18 cellular contexts compared by ENCODE assay signal in genomic region chr3:122488262-122488973, GRCh38. TPM values are rescaled to one million over a fixed set of nuclear protein-coding genes. Genes with fewer than 3 reads are reported as not detected.
DNase-seq lines count a peak whose midpoint lies in the region; ATAC-seq, FAIRE-seq and TF ChIP-seq lines count a peak whose summit lies in the region.
"Had no signal": no experiment of that assay in that cellular context is flagged by ENCODE, and none has a peak within 500 bp of the region (broad histone marks: within the 10 kb centered on the region; RNA-seq: fewer than 3 reads in every experiment).

No MANE protein-coding gene starts in this region.

- peaks cover 33% of the 10 kb centered on the region for H3K36me3 Mint-ChIP-seq in activated T-cell treated with anti-CD3 and anti-CD28 coated beads, Interleukin-2, amount 50 U/mL, for 4 hours (ENCODE audit: insufficient read depth)
- peaks cover 62% of the 10 kb centered on the region for H3K36me3 Mint-ChIP-seq in nephron progenitor cell (ENCODE audit: low read depth)

- H3K4me1 Mint-ChIP-seq in activated T-cell treated with anti-CD3 and anti-CD28 coated beads, Interleukin-2, amount 50 U/mL, for 4 hours (ENCODE audit: low read depth), result peaks cover 35% of the 10 kb centered on the region
- H3K4me1 Mint-ChIP-seq in nephron progenitor cell, result peaks cover 10% of the 10 kb centered on the region

- RAD21 ChIA-PET in GM12878 (lab: Charles Lee; ENCODE audit: unreplicated experiment), result interaction anchor here (1.4 kb wide), 1 partner anchor 20 kb away, joined by 3 read pairs; no protein-coding TSS in a partner anchor

- 80% methylated on average over 7 of the region's 7 CpGs for WGBS in GM12878 (ENCODE audit: insufficient coverage, insufficient replicate concordance, low lambda C conversion rate, missing lambda C conversion rate)

- FAIRE-seq in GM12892 (lab: Jason Lieb, UNC), result peak; percentile 64
- FAIRE-seq in GM12878 (lab: Jason Lieb, UNC), result no peak

- H3K79me2 ChIP-seq in GM12878 (ENCODE audit: control insufficient read depth, insufficient read depth, low read length), result peaks cover 7% of the 10 kb centered on the region

- peaks cover 2 to 16% of the 10 kb centered on the region in 2 experiments; a peak in 3 of 4 replicates for H3K36me3 ChIP-seq in GM12878 (ENCODE audit: control insufficient read depth in 2 of 2, insufficient read depth in 2 of 2, low read length in 1 of 2)
- peaks cover 0 to 3% of the 10 kb centered on the region in 2 donors for H3K36me3 ChIP-seq in vagina
- H3K36me3 ChIP-seq in MG63, result peaks cover 65% of the 10 kb centered on the region

- intact Hi-C loops in GM12878 (cut with micrococcal nuclease; ENCODE audit: unreplicated experiment), result no loop called here
- intact Hi-C loops in vagina (cut with DNase I), result no loop called here

- no peak overlapping the region for H3K4me3 Mint-ChIP-seq in activated T-cell treated with anti-CD3 and anti-CD28 coated beads, Interleukin-2, amount 50 U/mL, for 4 hours
- H3K4me3 Mint-ChIP-seq in nephron progenitor cell, result no peak overlapping the region
- H3K4me3 Mint-ChIP-seq: CD14-positive monocyte had no signal

- TF ChIP-seq RAD21 in GM12878 (IDR thresholded peaks at IDR 0.05; ENCODE audit: insufficient read depth, low read depth, low read length), result no peak

- TSS peak; percentile 36 for BruUV-seq in GM12878 (replicated peaks; lab: Mats Ljungman, UMichigan)

- H4K20me1 ChIP-seq in GM12878 (ENCODE audit: control insufficient read depth, insufficient read depth), result no peaks in the 10 kb centered on the region

- H2AFZ ChIP-seq in GM12878 (ENCODE audit: control insufficient read depth, low read depth, low read length), result no peak overlapping the region

- SMC1A ChIA-PET in GM12878 (lab: Charles Lee; ENCODE audit: uncharacterized antibody, unreplicated experiment), result interaction anchor here (1.3 to 10.1 kb wide), 4 partner anchors 20 to 86 kb away, joined by 3 to 59 read pairs (median 4); partner anchors contain the start of gene WDR5B

- H3K9me3 Mint-ChIP-seq in activated T-cell treated with anti-CD3 and anti-CD28 coated beads, Interleukin-2, amount 50 U/mL, for 4 hours, result no peaks in the 10 kb centered on the region
- H3K9me3 Mint-ChIP-seq in nephron progenitor cell, result no peaks in the 10 kb centered on the region
- H3K9me3 Mint-ChIP-seq: CD14-positive monocyte had no signal

- TF ChIP-seq POLR2A in GM12892 (IDR thresholded peaks at IDR 0.05; ENCODE audit: low read depth, low read length) (no peak), GM12878 (IDR thresholded peaks at IDR 0.05; ENCODE audit: low read depth, low read length) (no peak), vagina (IDR thresholded peaks at IDR 0.05) (no peak)

- no peak for TF ChIP-seq EP300 in GM12878 (IDR thresholded peaks at IDR 0.05; ENCODE audit: borderline replicate concordance in 1 of 2, control insufficient read depth in 1 of 2, low read depth in 2 of 2, low read length in 2 of 2)

- peak overlapping the region; percentile 64 for H3K27ac Mint-ChIP-seq in nephron progenitor cell

- H3K27ac ChIP-seq in GM12878 (ENCODE audit: control insufficient read depth, insufficient read depth) (no peak overlapping the region), vagina (no peak overlapping the region)
- H3K27ac ChIP-seq: HL-60, Peyer's patch had no signal

- DNase-seq in activated T-cell treated with anti-CD3 and anti-CD28 coated beads, Interleukin-2, amount 50 U/mL, for 4 hours, result no peak
- DNase-seq in activated T-cell treated with anti-CD3 and anti-CD28 coated beads, Interleukin-2, amount 50 U/mL, for 1 hour, result no peak
- DNase-seq in GM12892 (ENCODE audit: insufficient read length), result no peak
- DNase-seq in GM12878 (ENCODE audit: low read depth, low spot score), result no peak
- DNase-seq in nephron progenitor cell, result no peak
- no peak for DNase-seq in vagina (ENCODE audit: extremely low spot score in 2 of 2)
- DNase-seq in MG63, result no peak
- DNase-seq: DND-41, GDM1, KG1, NCI-H1092, NCI-H1694 treated with DMSO at 0.1 percent for 48 hours, NCI-H82, Peyer's patch, SHP77 treated with DMSO at 0.1 percent for 48 hours had no signal

- CTCF ChIA-PET in GM12878 (lab: Yijun Ruan, JAX), result no interaction called here

- POLR2A ChIA-PET in GM12878 (lab: Charles Lee), result interaction anchor here (0.6 to 1.1 kb wide), 4 partner anchors 8 to 115 kb away, joined by 3 to 9 read pairs (median 3); no protein-coding TSS in a partner anchor

- no peak overlapping the region for H3K4me2 ChIP-seq in GM12878 (ENCODE audit: control insufficient read depth, insufficient read depth)

- in situ Hi-C loops in GM12878 (cut with MboI), result no loop called here

- no peaks in the 10 kb centered on the region for H3K9me3 ChIP-seq in GM12878 (replicated peaks; ENCODE audit: control insufficient read depth, insufficient read depth, low read length)
- no peaks in the 10 kb centered on the region for H3K9me3 ChIP-seq in vagina
- H3K9me3 ChIP-seq in MG63, result no peaks in the 10 kb centered on the region
- H3K9me3 ChIP-seq: Peyer's patch had no signal

- no peak overlapping the region for H3K9ac ChIP-seq in GM12878 (ENCODE audit: control insufficient read depth, insufficient read depth, low read length)

- H3K4me1 ChIP-seq in GM12878 (ENCODE audit: control insufficient read depth, insufficient read depth, low read length) (no peaks in the 10 kb centered on the region; the same call in 1 of the 2 replicates), vagina (peaks cover 3% of the 10 kb centered on the region)
- H3K4me1 ChIP-seq: Peyer's patch had no signal

- H3K27me3 Mint-ChIP-seq in activated T-cell treated with anti-CD3 and anti-CD28 coated beads, Interleukin-2, amount 50 U/mL, for 4 hours (ENCODE audit: low read depth), result no peaks in the 10 kb centered on the region
- no peaks in the 10 kb centered on the region for H3K27me3 Mint-ChIP-seq in nephron progenitor cell (ENCODE audit: low read depth, poor library complexity)

- H3K4me3 ChIP-seq in GM12878, result no peak overlapping the region
- H3K4me3 ChIP-seq in vagina, result no peak overlapping the region
- H3K4me3 ChIP-seq in MG63, result no peak overlapping the region
- H3K4me3 ChIP-seq: Peyer's patch had no signal

- TF ChIP-seq CTCF in GM12878 (IDR thresholded peaks at IDR 0.05 in 2 of 3, conservative IDR thresholded peaks at IDR 0.05 in 1 of 3; ENCODE audit: control insufficient read depth in 2 of 3, extremely low read depth in 1 of 3, insufficient read depth in 1 of 3, low read depth in 3 of 3, low read length in 3 of 3) (no peak), nephron progenitor cell (IDR thresholded peaks at IDR 0.05) (no peak), vagina (IDR thresholded peaks at IDR 0.05) (no peak)

- no peaks in the 10 kb centered on the region for H3K27me3 ChIP-seq in GM12878 (replicated peaks in 1 of 2; ENCODE audit: control insufficient read depth in 2 of 2, insufficient read depth in 2 of 2, low read length in 1 of 2)
- no peaks in the 10 kb centered on the region for H3K27me3 ChIP-seq in vagina
- no peaks in the 10 kb centered on the region for H3K27me3 ChIP-seq in MG63
- H3K27me3 ChIP-seq: Peyer's patch had no signal

- peak; percentile 50 to 67 for ATAC-seq in activated T-cell treated with anti-CD3 and anti-CD28 coated beads, Interleukin-2, amount 50 U/mL, for 4 hours
- ATAC-seq in GM12878 (no peak; the same call in 2 of the 3 replicates), HG03571 (IDR thresholded peaks at IDR 0.05; ENCODE audit: unreplicated experiment) (no peak)

TF ChIP-seq in GM12878, 131 proteins besides CTCF, POLR2A, EP300 and RAD21 (continues in another document):
- TF ChIP-seq NR2C2 (IDR thresholded peaks at IDR 0.05; ENCODE audit: borderline replicate concordance, control insufficient read depth, insufficient read length, low read depth) (no peak), FOS (IDR thresholded peaks at IDR 0.05; ENCODE audit: borderline replicate concordance, extremely low read depth, insufficient read length) (no peak), SMC3 (IDR thresholded peaks at IDR 0.05; ENCODE audit: borderline replicate concordance, low read length) (no peak), NFXL1 (IDR thresholded peaks at IDR 0.05; ENCODE audit: borderline replicate concordance) (no peak), RBBP5 (conservative IDR thresholded peaks at IDR 0.05) (no peak), ZSCAN29 (IDR thresholded peaks at IDR 0.05) (no peak), CBX3 (IDR thresholded peaks at IDR 0.05; ENCODE audit: borderline replicate concordance, low read depth) (no peak), IRF5 (IDR thresholded peaks at IDR 0.05; ENCODE audit: borderline replicate concordance) (no peak), CHD4 (IDR thresholded peaks at IDR 0.05) (no peak)

RNA-seq across cellular contexts. Expression of gene KPNA1, which starts 26.3 kb away (rescaled TPM):
- 10 to 100 TPM; 56.4 to 61.2 (median 61.2) TPM for total RNA-seq in activated T-cell treated with anti-CD3 and anti-CD28 coated beads, Interleukin-2, amount 50 U/mL, for 4 hours
- polyA plus RNA-seq in GM12892 (2012; ENCODE audit: missing spikeins), result 21.5 TPM
- total RNA-seq in GM12878 (2013; cell fraction: nucleolus; rRNA removed), result 80.9 and 90.7 TPM in 2 replicates
- total RNA-seq in GM12878 (2014; rRNA removed) (16.1 and 18.6 TPM in 2 replicates), GM12878 (2014; rRNA removed; fragmentation: Illumina TruSeq; extraction: Trizol) (29.7 and 29.9 TPM in 2 replicates), GM12878 (2021) (52.7 and 52.8 TPM in 2 replicates), vagina (54.0 TPM)
- polyA plus RNA-seq in GM12878 (2011; ENCODE audit: low read depth), result 9.4 TPM
- polyA plus RNA-seq in GM12878 (2011; rRNA removed) (45.6 and 56.3 TPM in 2 replicates), GM12878 (2014; fragmentation: Illumina TruSeq; extraction: Trizol) (50.9 and 54.9 TPM in 2 replicates), GM12878 (2014; fragmentation: Nextera tagmentation; extraction: Ambion mirVana) (1 to 10 TPM; 8.5 to 8.8 TPM), GM12878 (2014; rRNA removed) (33.4 and 37.6 TPM in 2 replicates), GM12878 (2016; fragmentation: Nextera tagmentation; extraction: Ambion mirVana) (10 to 100 TPM; 44.4 to 46.8 TPM)
- 36.5 and 46.7 TPM in 2 replicates for polyA plus RNA-seq in GM12878 (2011; cell fraction: cytosol; rRNA removed)
- polyA plus RNA-seq in GM12878 (2011; cell fraction: nucleus; rRNA removed), result 36.3 and 44.2 TPM in 2 replicates
- polyA plus RNA-seq in GM12878 (2012), result 13.7 and 19.9 TPM in 2 replicates
- polyA minus RNA-seq in GM12878 (2011; rRNA and poly(A)+ RNA removed), result 43.9 and 44.5 TPM in 2 replicates
- 16.0 and 19.0 TPM in 2 replicates for polyA minus RNA-seq in GM12878 (2011; cell fraction: cytosol; rRNA and poly(A)+ RNA removed)
- 12.7 and 24.3 TPM in 2 replicates for polyA minus RNA-seq in GM12878 (2011; cell fraction: nucleus; rRNA and poly(A)+ RNA removed)
- 102 and 126 TPM in 2 replicates for total RNA-seq in MG63 (2014; rRNA removed; shearing (Covaris generic); ENCODE audit: low replicate concordance)

Comparison
In these comparisons a context has a peak if more than half of its experiments do, and no peak if none do; other contexts are left out.
1. ATAC-seq: peak in activated T-cell treated with anti-CD3 and anti-CD28 coated beads, Interleukin-2, amount 50 U/mL, for 4 hours (2 of 2); none in GM12878 (single experiment) and HG03571 (single experiment).